ENCODE assay signal across 27 cellular contexts in the genomic region with DNA sequence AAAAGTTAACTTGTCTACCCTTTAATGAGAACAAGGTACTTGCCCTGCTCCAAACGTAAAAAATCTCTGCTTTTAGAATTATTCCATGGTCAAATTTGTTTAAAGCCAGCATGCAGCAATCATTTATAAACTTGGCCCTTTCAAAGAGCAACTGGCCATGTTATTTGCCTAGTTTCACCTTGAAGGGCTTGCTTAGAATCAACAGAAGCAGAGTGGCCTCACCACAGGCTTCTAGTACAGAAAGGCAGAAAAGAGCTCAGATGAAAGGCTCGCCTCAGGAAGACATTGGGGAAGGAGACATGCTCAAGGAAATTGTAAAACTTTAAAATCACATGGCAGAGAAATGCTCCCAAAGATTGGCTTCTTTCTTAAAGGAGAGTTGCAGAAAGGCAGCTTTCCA. TPM values are rescaled to one million over a fixed set of nuclear protein-coding genes. Genes with fewer than 3 reads are reported as not detected.
"Had no signal": no experiment of that assay in that cellular context is flagged by ENCODE, and none has a peak within 500 bp of the region (broad histone marks: within the 10 kb centered on the region; RNA-seq: fewer than 3 reads in every experiment).

No MANE protein-coding gene starts in this region.

- H3K27me3 Mint-ChIP-seq: naive thymus-derived CD8-positive, alpha-beta T cell had no signal

- H3K27ac ChIP-seq: coronary artery, suprapubic skin, tibial artery, upper lobe of right lung, vagina had no signal

- ATAC-seq: left cardiac atrium; left ventricle myocardium superior; naive thymus-derived CD8-positive, alpha-beta T cell; right cardiac atrium; stimulated activated effector memory CD8-positive, alpha-beta T cell treated with anti-CD3 and anti-CD28 coated beads, Interleukin-12 subunit alpha, Interleukin-12 subunit beta, amount 100 ng/mL, for 72 hours; stimulated activated naive CD8-positive, alpha-beta T cell treated with anti-CD3 and anti-CD28 coated beads, Interleukin-15, Interleukin-2, amounts not matched to agents 100 U/mL and 50 U/mL, for 24 hours; upper lobe of right lung had no signal

- H3K9me3 ChIP-seq: suprapubic skin, upper lobe of right lung, vagina had no signal

- H3K36me3 Mint-ChIP-seq: naive thymus-derived CD8-positive, alpha-beta T cell; stimulated activated effector memory CD8-positive, alpha-beta T cell treated with anti-CD3 and anti-CD28 coated beads, Interleukin-12 subunit alpha, Interleukin-12 subunit beta, amount 100 ng/mL, for 72 hours had no signal

- H3K4me1 Mint-ChIP-seq: endodermal cell; naive thymus-derived CD8-positive, alpha-beta T cell; neural crest cell; stimulated activated effector memory CD8-positive, alpha-beta T cell treated with anti-CD3 and anti-CD28 coated beads, Interleukin-12 subunit alpha, Interleukin-12 subunit beta, amount 100 ng/mL, for 72 hours had no signal

- H3K4me3 ChIP-seq: coronary artery, lung, suprapubic skin, tibial artery, upper lobe of right lung, vagina had no signal

- H3K4me1 ChIP-seq: suprapubic skin, tibial artery, upper lobe of right lung, vagina had no signal

- H3K36me3 ChIP-seq: suprapubic skin, tibial artery, upper lobe of right lung, vagina had no signal

- H3K27me3 ChIP-seq: suprapubic skin, tibial artery, upper lobe of right lung, vagina had no signal

- H3K4me3 Mint-ChIP-seq: endodermal cell; naive thymus-derived CD8-positive, alpha-beta T cell; neural crest cell; stimulated activated effector memory CD8-positive, alpha-beta T cell treated with anti-CD3 and anti-CD28 coated beads, Interleukin-12 subunit alpha, Interleukin-12 subunit beta, amount 100 ng/mL, for 72 hours had no signal

- FAIRE-seq: endothelial cell of umbilical vein, kidney, small intestine had no signal

- H3K27ac Mint-ChIP-seq: endodermal cell; naive thymus-derived CD8-positive, alpha-beta T cell; stimulated activated effector memory CD8-positive, alpha-beta T cell treated with anti-CD3 and anti-CD28 coated beads, Interleukin-12 subunit alpha, Interleukin-12 subunit beta, amount 100 ng/mL, for 72 hours had no signal

- DNase-seq: effector CD4-positive, alpha-beta T cell; endodermal cell; foreskin fibroblast; kidney; left cardiac atrium; left ventricle myocardium superior; naive thymus-derived CD8-positive, alpha-beta T cell; right cardiac atrium; small intestine; stimulated activated CD4-positive, alpha-beta T cell treated with anti-CD3 and anti-CD28 coated beads, Interleukin-4, amount 100 ng/mL, for 1 hour; stimulated activated CD8-positive, alpha-beta memory T cell treated with anti-CD3 and anti-CD28 coated beads, Interleukin-4, amount 100 ng/mL, for 48 hours; stimulated activated naive CD8-positive, alpha-beta T cell treated with anti-CD3 and anti-CD28 coated beads, Interleukin-15, Interleukin-2, amounts not matched to agents 100 U/mL and 50 U/mL, for 24 hours; tibial artery; upper lobe of right lung had no signal

RNA-seq across cellular contexts. Expression of a gene that starts 53.8 kb away (rescaled TPM):
- total RNA-seq: cerebellum; dermis microvascular lymphatic vessel endothelial cell; endodermal cell; endothelial cell of umbilical vein; esophagus mucosa; kidney; left cardiac atrium; left ventricle myocardium superior; lung; mononuclear cell; naive thymus-derived CD8-positive, alpha-beta T cell; neural crest cell; osteocyte; posterior vena cava; right cardiac atrium; suprapubic skin; upper lobe of right lung; vagina had no signal
- polyA plus RNA-seq: endothelial cell of umbilical vein; lung; naive thymus-derived CD8-positive, alpha-beta T cell; right cardiac atrium; small intestine had no signal
